11 cellular contexts compared by ENCODE assay signal in genomic region chr7:129781856-129782256, GRCh38.
A peak's percentile ranks its signal among the peaks of the same experiment; 100 is the strongest.
DNase-seq lines count a peak whose midpoint lies in the region; ATAC-seq and TF ChIP-seq lines count a peak whose summit lies in the region.
"Had no signal": no experiment of that assay in that cellular context is flagged by ENCODE, and none has a peak within 500 bp of the region (broad histone marks: within the 10 kb centered on the region; RNA-seq: fewer than 3 reads in every experiment).

No MANE protein-coding gene starts in this region.

- no peak overlapping the region for H3K27ac Mint-ChIP-seq in T-cell

- intact Hi-C loops in lower lobe of right lung (cut with DNase I): no loop called here
- intact Hi-C loops in adrenal gland (cut with DNase I): no loop called here

- DNase-seq in ELF-1 (ENCODE audit: low read depth, low spot score) (peak; percentile 51), T-cell (no peak), lower lobe of right lung (no peak), HuH-7.5 (ENCODE audit: low spot score) (no peak), adrenal gland (no peak), G401 (ENCODE audit: low spot score) (no peak), GM13976 (ENCODE audit: low spot score) (no peak)
- DNase-seq: activated gamma-delta T cell had no signal

- no peak for TF ChIP-seq POLR2A in adrenal gland (IDR thresholded peaks at IDR 0.05)

- POLR2A ChIA-PET in T-cell (lab: Charles Lee): no interaction called here

- no peak overlapping the region for H3K9ac ChIP-seq in BLaER1 treated with 17β-estradiol and CSF1 and Interleukin-3, amounts not matched to agents 10 nM and 100 nM

- peaks cover 0 to 22% (median 9%) of the 10 kb centered on the region in 11 experiments; a peak in 10 of 22 replicates for H3K9me3 ChIP-seq in BLaER1 treated with 17β-estradiol and CSF1 and Interleukin-3, amounts not matched to agents 10 nM and 100 nM (replicated peaks in 1 of 11)
- no peaks in the 10 kb centered on the region for H3K9me3 ChIP-seq in lower lobe of right lung
- no peaks in the 10 kb centered on the region for H3K9me3 ChIP-seq in adrenal gland (replicated peaks in 1 of 3)

- peak overlapping the region; percentile 81 to 99 (median 98); a peak in 20 of 22 replicates for H3K4me2 ChIP-seq in BLaER1 treated with 17β-estradiol and CSF1 and Interleukin-3, amounts not matched to agents 10 nM and 100 nM

- peaks cover 41 to 73% (median 54%) of the 10 kb centered on the region in 10 experiments for H3K4me1 ChIP-seq in BLaER1 treated with 17β-estradiol and CSF1 and Interleukin-3, amounts not matched to agents 10 nM and 100 nM
- H3K4me1 ChIP-seq in lower lobe of right lung (peaks cover 76% of the 10 kb centered on the region), adrenal gland (replicated peaks in 1 of 2) (peaks cover 8 to 67% of the 10 kb centered on the region in 2 donors)

- H3K36me3 Mint-ChIP-seq in T-cell: no peaks in the 10 kb centered on the region

- ATAC-seq in T-cell (replicated peaks in 1 of 4): no peak
- no peak for ATAC-seq in lower lobe of right lung

- WGBS in adrenal gland, 4 donors: 0 to 2% (median 1%) methylated on average over 1 to 43 of the region's 43 CpGs

- peaks cover 47 to 66% of the 10 kb centered on the region in 2 donors for H3K27me3 Mint-ChIP-seq in T-cell

- peaks cover 100% of the 10 kb centered on the region in 11 experiments for H3K27me3 ChIP-seq in BLaER1 treated with 17β-estradiol and CSF1 and Interleukin-3, amounts not matched to agents 10 nM and 100 nM
- H3K27me3 ChIP-seq in lower lobe of right lung (ENCODE audit: low read depth) (peaks cover 100% of the 10 kb centered on the region), adrenal gland (peaks cover 82% of the 10 kb centered on the region)

- H3K36me3 ChIP-seq in BLaER1 treated with 17β-estradiol and CSF1 and Interleukin-3, amounts not matched to agents 10 nM and 100 nM: no peaks in the 10 kb centered on the region
- H3K36me3 ChIP-seq in lower lobe of right lung (no peaks in the 10 kb centered on the region), adrenal gland (replicated peaks in 1 of 2) (no peaks in the 10 kb centered on the region)

- no peaks in the 10 kb centered on the region for H3K9me3 Mint-ChIP-seq in T-cell

- in situ Hi-C loops in G401 (cut with HindIII; ENCODE audit: low sequenced_read_pairs) (no loop called here), GM13976 (cut with MboI; ENCODE audit: low sequenced_read_pairs, unreplicated experiment) (no loop called here)

- no peak overlapping the region for H3K27ac ChIP-seq in BLaER1 treated with 17β-estradiol and CSF1 and Interleukin-3, amounts not matched to agents 10 nM and 100 nM
- no peak overlapping the region for H3K27ac ChIP-seq in lower lobe of right lung
- no peak overlapping the region for H3K27ac ChIP-seq in adrenal gland
- H3K27ac ChIP-seq: epithelial cell of prostate, HL-60 had no signal

- CTCF ChIA-PET in T-cell (lab: Charles Lee): interaction anchor here in 1 of 2 donors (0.6 kb wide), 1 partner anchor 483 kb away, joined by 3 read pairs; no protein-coding TSS in a partner anchor

- TF ChIP-seq CTCF in lower lobe of right lung (IDR thresholded peaks at IDR 0.05): no peak
- no peak for TF ChIP-seq CTCF in adrenal gland (IDR thresholded peaks at IDR 0.05)
- TF ChIP-seq CTCF in GM13976 (IDR thresholded peaks at IDR 0.05; ENCODE audit: borderline replicate concordance, control extremely low read depth, extremely low read depth, insufficient read depth, missing control alignments): no peak

- peaks cover 46 to 54% (median 48%) of the 10 kb centered on the region in 3 donors for H3K4me1 Mint-ChIP-seq in T-cell

- peaks cover 0 to 91% (median 88%) of the 10 kb centered on the region in 11 experiments; a peak in 19 of 22 replicates for H4K20me1 ChIP-seq in BLaER1 treated with 17β-estradiol and CSF1 and Interleukin-3, amounts not matched to agents 10 nM and 100 nM

- peak overlapping the region in 6 of 10 experiments; percentile 59 to 75 (median 64); a peak in 5 of 20 replicates for H3K4me3 ChIP-seq in BLaER1 treated with 17β-estradiol and CSF1 and Interleukin-3, amounts not matched to agents 10 nM and 100 nM
- H3K4me3 ChIP-seq in lower lobe of right lung (peak overlapping the region; percentile 17), adrenal gland (peak overlapping the region in 1 of 4 donors; percentile 1)

- peak overlapping the region; percentile 45 to 86 (median 75) for H3K4me3 Mint-ChIP-seq in T-cell
